Comparison of ENCODE assay signal across 8 cellular contexts in the genomic region with DNA sequence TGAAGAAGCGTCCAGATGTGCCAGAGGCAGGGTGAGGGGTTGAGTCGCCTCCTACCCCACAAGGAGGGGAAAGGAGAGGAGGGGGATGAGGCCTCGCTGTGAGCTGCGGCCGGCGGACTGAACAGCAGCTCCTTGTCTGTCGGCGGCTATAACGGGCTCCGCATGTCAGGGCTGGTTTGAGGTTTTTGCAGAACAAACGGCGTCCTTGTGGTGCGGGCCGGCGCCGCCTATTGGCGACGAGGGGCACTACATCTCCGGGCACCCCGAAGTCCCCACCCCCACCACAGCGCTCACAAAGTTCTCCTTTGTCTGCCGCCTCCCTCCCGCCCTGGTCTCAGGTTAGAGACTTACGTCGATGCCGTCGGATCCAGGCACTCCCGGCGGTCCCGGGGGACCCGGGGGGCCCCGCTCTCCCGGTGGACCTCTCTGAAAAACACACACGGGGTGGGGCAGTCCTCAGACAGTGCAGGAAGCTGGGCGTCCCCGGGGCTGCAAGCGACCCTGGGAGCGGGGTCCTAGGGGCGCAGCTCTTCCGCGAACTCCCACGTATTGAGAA. TPM values are rescaled to one million over a fixed set of nuclear protein-coding genes. Genes with fewer than 3 reads are reported as not detected.
DNase-seq lines count a peak whose midpoint lies in the region; ATAC-seq and TF ChIP-seq lines count a peak whose summit lies in the region.

No MANE protein-coding gene starts in this region.

- H3K4me3 ChIP-seq in AG04450 (ENCODE audit: low read depth, low read length), result peak overlapping the region; percentile 32; the same call in 1 of the 2 replicates
- H3K4me3 ChIP-seq in KMS-11 (IDR thresholded peaks at IDR 0.05; ENCODE audit: insufficient read depth, low read depth, low read length), result no peak overlapping the region

- H4K20me1 ChIP-seq in KMS-11 (ENCODE audit: insufficient read depth), result no peaks in the 10 kb centered on the region

- peaks cover 11% of the 10 kb centered on the region for H3K4me1 ChIP-seq in KMS-11 (ENCODE audit: low read depth, poor library complexity, severe bottlenecking)

- H3K4me1 Mint-ChIP-seq in neural crest cell, result peaks cover 31% of the 10 kb centered on the region

- CTCF ChIA-PET in AG04450 (lab: Charles Lee), result interaction anchor here (0.5 to 6.5 kb wide), 63 partner anchors 9 to 376 kb away, joined by 3 to 83 read pairs (median 4); partner anchors contain the start of gene NFYC

- peak overlapping the region; percentile 88 for H3K4me3 Mint-ChIP-seq in neural crest cell

- H3K9me3 Mint-ChIP-seq in neural crest cell, result no peaks in the 10 kb centered on the region

- H3K9ac ChIP-seq in KMS-11, result no peak overlapping the region

- H3K9me3 ChIP-seq in AG04450 (ENCODE audit: control insufficient read depth, insufficient read depth, low read length), result peaks cover 9% of the 10 kb centered on the region; the same call in 1 of the 2 replicates

- TF ChIP-seq CTCF in AG04450 (IDR thresholded peaks at IDR 0.05; ENCODE audit: low read depth, low read length) (peak; percentile 91), KMS-11 (conservative IDR thresholded peaks at IDR 0.05; ENCODE audit: low read depth, low read length) (peak; percentile 84), neural crest cell (conservative IDR thresholded peaks at IDR 0.05) (peak; percentile 91)

- peaks cover 33% of the 10 kb centered on the region for H3K27me3 ChIP-seq in AG04450 (ENCODE audit: control insufficient read depth, insufficient read depth, low read length)
- H3K27me3 ChIP-seq in KMS-11 (ENCODE audit: insufficient read depth, low read depth), result 0 out of 2 replicates have a peak, but pooled peaks cover 4% of the 10 kb centered on the region

- no peaks in the 10 kb centered on the region for H3K36me3 ChIP-seq in KMS-11 (ENCODE audit: insufficient read depth)

- H3K27ac ChIP-seq in AG04450 (ENCODE audit: low read depth, low read length), result peak overlapping the region; percentile 52
- no peak overlapping the region for H3K27ac ChIP-seq in KMS-11

- H3K27me3 Mint-ChIP-seq in neural crest cell (ENCODE audit: low read depth), result peaks cover 50% of the 10 kb centered on the region

- H3K4me2 ChIP-seq in KMS-11, result peak overlapping the region; percentile 55

- POLR2A ChIA-PET in AG04450 (lab: Yijun Ruan, JAX), result interaction anchor here (0.7 to 1.6 kb wide), 4 partner anchors 21 to 58 kb away, joined by 3 to 9 read pairs (median 5); partner anchors contain the start of gene ZMPSTE24

- peak; percentile 46 for ATAC-seq in GM19023 (IDR thresholded peaks at IDR 0.05; ENCODE audit: unreplicated experiment)
- ATAC-seq in stimulated activated naive CD8-positive, alpha-beta T cell treated with anti-CD3 and anti-CD28 coated beads, Interleukin-15, Interleukin-2, amounts not matched to agents 100 U/mL and 50 U/mL, for 24 hours, result peak; percentile 69

- H2AFZ ChIP-seq in KMS-11 (ENCODE audit: low read depth), result peak overlapping the region; percentile 88

- peak overlapping the region; percentile 96 for H3K27ac Mint-ChIP-seq in neural crest cell (ENCODE audit: unreplicated experiment)

- DNase-seq in AG04450 (ENCODE audit: low read depth, low spot score) (peak; percentile 70), SHP77 (lab: John Stamatoyannopoulos, UW) (peak; percentile 66 to 77), foreskin melanocyte (peak; percentile 84), neural crest cell (ENCODE audit: low read depth, low spot score) (peak; percentile 87)
- DNase-seq in activated gamma-delta T cell treated with anti-CD3 and anti-CD28 coated beads, Interleukin-2, amount 50 U/mL, for 16 hours (ENCODE audit: low read depth), result peak; percentile 76
- peak; percentile 88 for DNase-seq in stimulated activated naive CD8-positive, alpha-beta T cell treated with anti-CD3 and anti-CD28 coated beads, Interleukin-15, Interleukin-2, amounts not matched to agents 100 U/mL and 50 U/mL, for 24 hours

- no peaks in the 10 kb centered on the region for H3K36me3 Mint-ChIP-seq in neural crest cell (ENCODE audit: low read depth)

- no peaks in the 10 kb centered on the region for H3K79me2 ChIP-seq in KMS-11 (ENCODE audit: insufficient read depth, low read depth)

RNA-seq across cellular contexts. Expression of gene COL9A2, which starts 1.8 kb away (rescaled TPM):
- 1.1 and 1.7 TPM in 2 replicates for polyA plus RNA-seq in AG04450 (2011; rRNA removed)
- polyA minus RNA-seq in AG04450 (2011; rRNA and poly(A)+ RNA removed), result 0.60 and 0.61 TPM in 2 replicates
- total RNA-seq in neural crest cell, result 9.0 and 10.2 TPM in 2 replicates

RNA-seq across cellular contexts. Expression of gene ZMPSTE24, which starts 57.3 kb away (rescaled TPM):
- polyA plus RNA-seq in AG04450 (2011; rRNA removed), result 40.1 and 55.8 TPM in 2 replicates
- polyA minus RNA-seq in AG04450 (2011; rRNA and poly(A)+ RNA removed), result 19.6 and 34.3 TPM in 2 replicates
- total RNA-seq in neural crest cell, result 34.7 and 35.6 TPM in 2 replicates

RNA-seq across cellular contexts. Expression of gene SMAP2, which starts 58.2 kb away (rescaled TPM):
- 22.5 and 24.4 TPM in 2 replicates for polyA plus RNA-seq in AG04450 (2011; rRNA removed)
- polyA minus RNA-seq in AG04450 (2011; rRNA and poly(A)+ RNA removed), result 29.0 and 32.0 TPM in 2 replicates
- total RNA-seq in neural crest cell, result 25.4 and 26.3 TPM in 2 replicates
